ENCODE assay signal across 10 cellular contexts in genomic region chr14:105415481-105416428, GRCh38. TPM values are rescaled to one million over a fixed set of nuclear protein-coding genes. Genes with fewer than 3 reads are reported as not detected.
DNase-seq lines count a peak whose midpoint lies in the region; ATAC-seq and TF ChIP-seq lines count a peak whose summit lies in the region.
"Had no signal": no experiment of that assay in that cellular context is flagged by ENCODE, and none has a peak within 500 bp of the region (broad histone marks: within the 10 kb centered on the region; RNA-seq: fewer than 3 reads in every experiment).

No MANE protein-coding gene starts in this region.

- no peaks in the 10 kb centered on the region for H3K9me3 Mint-ChIP-seq in nephron

- H3K36me3 ChIP-seq in HUES64 (ENCODE audit: insufficient read depth, low read length) (no peaks in the 10 kb centered on the region), mammary epithelial cell (ENCODE audit: insufficient read depth, low read length) (no peaks in the 10 kb centered on the region)

- peak overlapping the region; percentile 58 to 93 (median 69) for H3K27ac Mint-ChIP-seq in nephron

- POLR2A ChIA-PET in AG04450 (lab: Yijun Ruan, JAX), result no interaction called here

- H3K4me2 ChIP-seq in mammary epithelial cell (ENCODE audit: insufficient read depth, low read depth, low read length), result peak overlapping the region; percentile 79
- H3K4me2 ChIP-seq: KMS-11 had no signal

- peaks cover 10% of the 10 kb centered on the region for H3K79me2 ChIP-seq in mammary epithelial cell (ENCODE audit: insufficient read depth, low read length)

- no TSS peak for BruUV-seq in mammary epithelial cell (replicated peaks; lab: Mats Ljungman, UMichigan)

- peaks cover 18% of the 10 kb centered on the region for H3K4me1 Mint-ChIP-seq in nephron

- no peak for ATAC-seq in GM19351 (IDR thresholded peaks at IDR 0.05; ENCODE audit: unreplicated experiment)

- no peak for DNase-seq in AG04450 (ENCODE audit: low read depth, low spot score)
- DNase-seq in mammary epithelial cell, result no peak
- no peak for DNase-seq in stimulated activated CD4-positive, alpha-beta T cell treated with anti-CD3 and anti-CD28 coated beads, Interleukin-2, amount 100 ng/mL, for 48 hours
- no peak for DNase-seq in stimulated activated CD4-positive, alpha-beta T cell treated with anti-CD3 and anti-CD28 coated beads, Interleukin-2, amount 100 ng/mL, for 24 hours
- DNase-seq in midbrain (lab: John Stamatoyannopoulos, UW), result no peak
- DNase-seq: GF-D8 had no signal

- no peak overlapping the region; the same call in 1 of the 2 replicates for H3K9ac ChIP-seq in HUES64 (ENCODE audit: low read depth, low read length)
- no peak overlapping the region for H3K9ac ChIP-seq in mammary epithelial cell (ENCODE audit: insufficient read depth, low read length)
- H3K9ac ChIP-seq: KMS-11 had no signal

- no peaks in the 10 kb centered on the region for H3K27me3 ChIP-seq in AG04450 (ENCODE audit: control insufficient read depth, insufficient read depth, low read length)
- H3K27me3 ChIP-seq in HUES64 (ENCODE audit: insufficient read depth, low read length), result peaks cover 39% of the 10 kb centered on the region
- no peaks in the 10 kb centered on the region for H3K27me3 ChIP-seq in mammary epithelial cell (ENCODE audit: insufficient read depth, low read length)

- H3K27me3 Mint-ChIP-seq in nephron (ENCODE audit: low read depth), result peaks cover 19% of the 10 kb centered on the region

- no peak overlapping the region for H3K27ac ChIP-seq in AG04450 (ENCODE audit: low read depth, low read length)
- no peak overlapping the region for H3K27ac ChIP-seq in HUES64 (ENCODE audit: low read depth, low read length)
- no peak overlapping the region for H3K27ac ChIP-seq in mammary epithelial cell (ENCODE audit: insufficient read depth, low read depth, low read length)
- H3K27ac ChIP-seq: KMS-11 had no signal

- TF ChIP-seq CTCF in AG04450 (IDR thresholded peaks at IDR 0.05; ENCODE audit: low read depth, low read length) (no peak), mammary epithelial cell (conservative IDR thresholded peaks at IDR 0.05 in 1 of 2, IDR thresholded peaks at IDR 0.05 in 1 of 2; ENCODE audit: extremely low read depth in 1 of 2, insufficient read depth in 1 of 2, low read depth in 1 of 2, low read length in 2 of 2) (no peak), nephron (IDR thresholded peaks at IDR 0.05; ENCODE audit: unreplicated experiment in 3 of 3) (no peak)

- H3K4me3 ChIP-seq in AG04450 (ENCODE audit: low read depth, low read length) (peak overlapping the region; percentile 49; the same call in 1 of the 2 replicates), HUES64 (ENCODE audit: low read length) (peak overlapping the region; percentile 64), mammary epithelial cell (replicated peaks in 1 of 3; ENCODE audit: insufficient read depth in 1 of 3, low read depth in 2 of 3, low read length in 3 of 3) (no peak overlapping the region)

- 93% methylated on average over 24 of the region's 25 CpGs for WGBS in HUES64
- WGBS in mammary epithelial cell (ENCODE audit: low coverage, missing lambda C conversion rate), result 94% methylated on average over 17 of the region's 25 CpGs

- no peak overlapping the region for H2AFZ ChIP-seq in mammary epithelial cell (ENCODE audit: low read depth, low read length)

- peak overlapping the region; percentile 82 to 90 (median 84) for H3K4me3 Mint-ChIP-seq in nephron

- H4K20me1 ChIP-seq in mammary epithelial cell (ENCODE audit: insufficient read depth, low read length), result no peaks in the 10 kb centered on the region

- H3K4me1 ChIP-seq in HUES64 (ENCODE audit: insufficient read depth, low read length) (peaks cover 7% of the 10 kb centered on the region; the same call in 1 of the 2 replicates), mammary epithelial cell (ENCODE audit: insufficient read depth, low read length) (peaks cover 16% of the 10 kb centered on the region)

- in situ Hi-C loops in mammary epithelial cell (cut with MboI; ENCODE audit: low sequenced_read_pairs in 2 of 2), result no loop called here

- CTCF ChIA-PET in AG04450 (lab: Charles Lee) (interaction anchor here (0.6 to 1.3 kb wide), 6 partner anchors 16 to 74 kb away, joined by 3 to 4 read pairs (median 4); no protein-coding TSS in a partner anchor), mammary epithelial cell (lab: Charles Lee; ENCODE audit: low non-redundant PET) (no interaction called here)

- intact Hi-C loops in mammary epithelial cell (cut with micrococcal nuclease), result no loop called here

- dilution Hi-C loops in mammary epithelial cell (cut with HindIII; ENCODE audit: low sequenced_read_pairs), result no loop called here

- no peaks in the 10 kb centered on the region for H3K36me3 Mint-ChIP-seq in nephron (ENCODE audit: low read depth)

- no peaks in the 10 kb centered on the region; the same call in 1 of the 2 replicates for H3K9me3 ChIP-seq in AG04450 (ENCODE audit: control insufficient read depth, insufficient read depth, low read length)
- H3K9me3 ChIP-seq in HUES64 (ENCODE audit: insufficient read depth, low read depth, low read length), result no peaks in the 10 kb centered on the region
- no peaks in the 10 kb centered on the region for H3K9me3 ChIP-seq in mammary epithelial cell (replicated peaks; ENCODE audit: insufficient read depth, low read length)

RNA-seq across cellular contexts. Expression of gene MTA1, which starts 3.9 kb away (rescaled TPM):
- 36.0 and 48.0 TPM in 2 replicates for polyA plus RNA-seq in AG04450 (2011; rRNA removed)
- 43.6 and 52.1 TPM in 2 replicates for polyA minus RNA-seq in AG04450 (2011; rRNA and poly(A)+ RNA removed)
- polyA plus RNA-seq in HUES64 (2013, experiment 1 of 2), result 114 TPM
- 127 TPM for polyA plus RNA-seq in HUES64 (2013, experiment 2 of 2)
- total RNA-seq in mammary epithelial cell, result 100 to 1,000 TPM in 1 of 2 donors, 10 to 100 TPM in 1; 52.3 to 120 TPM
- polyA plus RNA-seq in mammary epithelial cell, result 50.7 TPM
- polyA minus RNA-seq in mammary epithelial cell, result 54.0 TPM

RNA-seq across cellular contexts. Expression of gene TEX22, which starts 17.4 kb away (rescaled TPM):
- polyA plus RNA-seq in AG04450 (2011; rRNA removed), result 0.05 and 0.14 TPM in 2 replicates
- polyA minus RNA-seq in AG04450 (2011; rRNA and poly(A)+ RNA removed), result 0.14 and 0.39 TPM in 2 replicates
- polyA plus RNA-seq in HUES64 (2013, experiment 1 of 2), result 0.20 TPM
- polyA plus RNA-seq in HUES64 (2013, experiment 2 of 2), result 0.13 TPM
- total RNA-seq in mammary epithelial cell, result 1 to 10 TPM in 1 of 2 donors, under 1 TPM in 1; 0.17 to 2.3 TPM
- 0.02 TPM for polyA plus RNA-seq in mammary epithelial cell
- not detected for polyA minus RNA-seq in mammary epithelial cell

RNA-seq across cellular contexts. Expression of gene CRIP2, which starts 58.9 kb away (rescaled TPM):
- polyA plus RNA-seq in AG04450 (2011; rRNA removed) (28.2 and 43.8 TPM in 2 replicates), mammary epithelial cell (120 TPM)
- 6.6 and 9.3 TPM in 2 replicates for polyA minus RNA-seq in AG04450 (2011; rRNA and poly(A)+ RNA removed)
- 11.3 TPM for polyA plus RNA-seq in HUES64 (2013, experiment 1 of 2)
- polyA plus RNA-seq in HUES64 (2013, experiment 2 of 2), result 16.5 TPM
- 100 to 1,000 TPM in 1 of 2 donors, 10 to 100 TPM in 1; 97.7 to 103 TPM for total RNA-seq in mammary epithelial cell
- polyA minus RNA-seq in mammary epithelial cell, result 52.5 TPM

Comparison
In these comparisons a context has a peak if more than half of its experiments do, and no peak if none do; other contexts are left out.
1. H3K4me3 ChIP-seq: peak in AG04450 (single experiment) and HUES64 (single experiment); none in mammary epithelial cell (0 of 3).